In the genomic region with DNA sequence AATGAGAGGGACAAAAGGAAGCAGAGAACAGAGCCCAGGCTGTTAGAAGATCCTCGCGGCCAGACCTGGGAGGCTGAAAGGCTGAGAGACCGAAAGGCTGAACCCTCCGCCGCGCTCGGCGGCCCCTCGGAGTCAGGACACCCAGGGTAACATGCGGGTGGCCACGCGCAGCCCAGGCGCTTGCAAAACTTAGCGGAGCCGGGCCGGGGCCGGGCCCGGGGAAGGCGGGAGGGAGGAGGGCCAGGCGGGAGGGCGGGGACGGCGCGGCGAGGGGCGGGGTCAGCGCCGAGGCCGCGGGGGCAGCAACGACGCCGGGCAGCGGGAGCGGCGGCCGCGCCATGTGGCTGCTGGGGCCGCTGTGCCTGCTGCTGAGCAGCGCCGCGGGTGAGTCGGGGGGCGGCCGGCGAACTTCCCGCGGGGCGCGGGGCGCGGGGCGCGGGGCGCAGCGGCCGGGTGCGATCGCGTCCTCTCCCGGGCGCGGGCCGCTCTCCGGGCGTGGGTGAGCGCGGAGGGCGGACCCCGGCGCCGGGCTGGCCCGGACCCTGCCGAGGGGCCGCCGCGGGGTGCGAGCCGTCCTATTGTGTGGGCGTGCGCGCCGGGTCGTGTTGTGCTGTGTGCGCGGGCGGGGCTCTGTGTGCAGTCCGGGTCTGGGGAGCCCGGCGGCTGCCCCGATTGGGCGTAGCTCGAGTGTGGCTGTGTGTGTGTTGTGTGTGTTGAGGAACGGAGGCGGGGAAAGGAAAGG, we compare ENCODE assay signal across 1 cellular context.
TF ChIP-seq lines count a peak whose summit lies in the region.

A gene with protein sequence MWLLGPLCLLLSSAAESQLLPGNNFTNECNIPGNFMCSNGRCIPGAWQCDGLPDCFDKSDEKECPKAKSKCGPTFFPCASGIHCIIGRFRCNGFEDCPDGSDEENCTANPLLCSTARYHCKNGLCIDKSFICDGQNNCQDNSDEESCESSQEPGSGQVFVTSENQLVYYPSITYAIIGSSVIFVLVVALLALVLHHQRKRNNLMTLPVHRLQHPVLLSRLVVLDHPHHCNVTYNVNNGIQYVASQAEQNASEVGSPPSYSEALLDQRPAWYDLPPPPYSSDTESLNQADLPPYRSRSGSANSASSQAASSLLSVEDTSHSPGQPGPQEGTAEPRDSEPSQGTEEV (plus strand): TSS at position 302 of the 742 bp plus-strand sequence. CDS start 37 bp downstream, at position 339.

TF ChIP-seq in K562, 482 proteins besides CTCF, POLR2A, EP300 and RAD21 (continued from another document and continues in another):
- TF ChIP-seq TRIM25 (IDR thresholded peaks at IDR 0.05; ENCODE audit: borderline replicate concordance) (no peak), ZNF740 (CRISPR knock-in tag; IDR thresholded peaks at IDR 0.05) (no peak), ZNF740 (tag; IDR thresholded peaks at IDR 0.05) (no peak), SRSF3 (IDR thresholded peaks at IDR 0.05; ENCODE audit: insufficient read depth, low read length) (no peak), YY1 (IDR thresholded peaks at IDR 0.05; ENCODE audit: borderline replicate concordance in 1 of 3, control insufficient read depth in 1 of 3, extremely low read depth in 1 of 3, insufficient read depth in 3 of 3, insufficient read length in 1 of 3, insufficient replicate concordance in 2 of 3, low read depth in 1 of 3, low read length in 2 of 3) (peak in 1 of 3 experiments; percentile 38), ZC3H11A (IDR thresholded peaks at IDR 0.05; ENCODE audit: low read depth, low read length) (no peak), ESRRA (IDR thresholded peaks at IDR 0.05; ENCODE audit: borderline replicate concordance, low read depth) (no peak), ZNF699 (CRISPR knock-in tag; IDR thresholded peaks at IDR 0.05; ENCODE audit: insufficient replicate concordance) (no peak), SIN3A (IDR thresholded peaks at IDR 0.05; ENCODE audit: borderline replicate concordance in 2 of 2, control insufficient read depth in 1 of 2, low read depth in 2 of 2, low read length in 2 of 2) (no peak), HMG20A (CRISPR knock-in tag; conservative IDR thresholded peaks at IDR 0.05) (no peak), ELF4 (CRISPR knock-in tag; IDR thresholded peaks at IDR 0.05) (no peak), HDAC1 (IDR thresholded peaks at IDR 0.05) (0 out of 4 replicates have a peak, but pooled peaks of 1 of the 2 experiments have one; percentile 11), ZNF165 (CRISPR knock-in tag; IDR thresholded peaks at IDR 0.05; ENCODE audit: borderline replicate concordance) (no peak), CHD4 (IDR thresholded peaks at IDR 0.05; ENCODE audit: insufficient read depth, insufficient replicate concordance, low read depth, low read length, poor library complexity, severe bottlenecking) (no peak), RBFOX2 (IDR thresholded peaks at IDR 0.05; ENCODE audit: low read depth, low read length) (peak; percentile 55), ZNF77 (CRISPR knock-in tag; IDR thresholded peaks at IDR 0.05) (no peak), MXI1 (IDR thresholded peaks at IDR 0.05; ENCODE audit: low read depth, low read length) (no peak), ZNF133 (CRISPR knock-in tag; IDR thresholded peaks at IDR 0.05) (no peak), TOE1 (IDR thresholded peaks at IDR 0.05; ENCODE audit: borderline replicate concordance) (no peak), TOE1 (CRISPR knock-in tag; IDR thresholded peaks at IDR 0.05; ENCODE audit: borderline replicate concordance, low read depth) (no peak), DACH1 (IDR thresholded peaks at IDR 0.05; ENCODE audit: partially characterized antibody) (no peak), IRF9 (tag; IDR thresholded peaks at IDR 0.05) (no peak), L3MBTL2 (IDR thresholded peaks at IDR 0.05) (peak; percentile 69; the same call in 1 of the 2 replicates), KAT2B (IDR thresholded peaks at IDR 0.05; ENCODE audit: low read depth, low read length) (no peak), BRD9 (IDR thresholded peaks at IDR 0.05; ENCODE audit: low read depth, partially characterized antibody) (no peak), ZNF197 (CRISPR knock-in tag; IDR thresholded peaks at IDR 0.05; ENCODE audit: low read depth) (no peak), TEAD4 (IDR thresholded peaks at IDR 0.05; ENCODE audit: low read length) (no peak), TEAD4 (CRISPR knock-in tag; IDR thresholded peaks at IDR 0.05; ENCODE audit: borderline replicate concordance) (no peak), ZNF41 (CRISPR knock-in tag; conservative IDR thresholded peaks at IDR 0.05) (no peak), BMI1 (IDR thresholded peaks at IDR 0.05; ENCODE audit: low read length) (no peak), GABPB2 (CRISPR knock-in tag; conservative IDR thresholded peaks at IDR 0.05) (no peak), ZNF780A (CRISPR knock-in tag; IDR thresholded peaks at IDR 0.05) (no peak), HDAC3 (IDR thresholded peaks at IDR 0.05; ENCODE audit: borderline replicate concordance, partially characterized antibody) (no peak), PHF21A (IDR thresholded peaks at IDR 0.05; ENCODE audit: borderline replicate concordance, low read depth) (peak; percentile 62; the same call in 1 of the 2 replicates), PKNOX1 (IDR thresholded peaks at IDR 0.05) (no peak), E2F6 (IDR thresholded peaks at IDR 0.05; ENCODE audit: borderline replicate concordance in 1 of 2, extremely low read depth in 1 of 2, insufficient read depth in 1 of 2, insufficient read length in 1 of 2, low read depth in 1 of 2, low read length in 1 of 2, poor library complexity in 1 of 2, severe bottlenecking in 1 of 2) (peak in 1 of 2 experiments; percentile 95), ARID1B (IDR thresholded peaks at IDR 0.05) (no peak), ZNF384 (IDR thresholded peaks at IDR 0.05; ENCODE audit: low read depth, low read length) (no peak), CHD2 (IDR thresholded peaks at IDR 0.05; ENCODE audit: low read depth, low read length) (no peak), FOSL1 (tag; conservative IDR thresholded peaks at IDR 0.05) (no peak), TFAP4 (CRISPR knock-in tag; IDR thresholded peaks at IDR 0.05; ENCODE audit: borderline replicate concordance) (peak; percentile 41; the same call in 1 of the 2 replicates), U2AF2 (optimal IDR thresholded peaks at IDR 0.05; ENCODE audit: low read depth, low read length) (no peak), ZFP36 (IDR thresholded peaks at IDR 0.05; ENCODE audit: low read depth, low read length, partially characterized antibody) (no peak), ZNF584 (CRISPR knock-in tag; IDR thresholded peaks at IDR 0.05; ENCODE audit: low read depth) (no peak), FOXJ2 (tag; IDR thresholded peaks at IDR 0.05) (no peak), FOXJ3 (CRISPR knock-in tag; IDR thresholded peaks at IDR 0.05) (no peak), BRD4 (IDR thresholded peaks at IDR 0.05) (no peak), ATF6 (CRISPR knock-in tag; IDR thresholded peaks at IDR 0.05) (no peak), TBP (optimal IDR thresholded peaks at IDR 0.05; ENCODE audit: low read depth, low read length) (peak; percentile 30), ARHGAP35 (IDR thresholded peaks at IDR 0.05; ENCODE audit: partially characterized antibody) (no peak), KDM5B (IDR thresholded peaks at IDR 0.05; ENCODE audit: insufficient replicate concordance, low read depth, low read length) (no peak)
- TF ChIP-seq, protein P1, sequence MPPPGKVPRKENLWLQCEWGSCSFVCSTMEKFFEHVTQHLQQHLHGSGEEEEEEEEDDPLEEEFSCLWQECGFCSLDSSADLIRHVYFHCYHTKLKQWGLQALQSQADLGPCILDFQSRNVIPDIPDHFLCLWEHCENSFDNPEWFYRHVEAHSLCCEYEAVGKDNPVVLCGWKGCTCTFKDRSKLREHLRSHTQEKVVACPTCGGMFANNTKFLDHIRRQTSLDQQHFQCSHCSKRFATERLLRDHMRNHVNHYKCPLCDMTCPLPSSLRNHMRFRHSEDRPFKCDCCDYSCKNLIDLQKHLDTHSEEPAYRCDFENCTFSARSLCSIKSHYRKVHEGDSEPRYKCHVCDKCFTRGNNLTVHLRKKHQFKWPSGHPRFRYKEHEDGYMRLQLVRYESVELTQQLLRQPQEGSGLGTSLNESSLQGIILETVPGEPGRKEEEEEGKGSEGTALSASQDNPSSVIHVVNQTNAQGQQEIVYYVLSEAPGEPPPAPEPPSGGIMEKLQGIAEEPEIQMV (tag; conservative IDR thresholded peaks at IDR 0.05; ENCODE audit: low read depth), result no peak
- TF ChIP-seq, protein P2, sequence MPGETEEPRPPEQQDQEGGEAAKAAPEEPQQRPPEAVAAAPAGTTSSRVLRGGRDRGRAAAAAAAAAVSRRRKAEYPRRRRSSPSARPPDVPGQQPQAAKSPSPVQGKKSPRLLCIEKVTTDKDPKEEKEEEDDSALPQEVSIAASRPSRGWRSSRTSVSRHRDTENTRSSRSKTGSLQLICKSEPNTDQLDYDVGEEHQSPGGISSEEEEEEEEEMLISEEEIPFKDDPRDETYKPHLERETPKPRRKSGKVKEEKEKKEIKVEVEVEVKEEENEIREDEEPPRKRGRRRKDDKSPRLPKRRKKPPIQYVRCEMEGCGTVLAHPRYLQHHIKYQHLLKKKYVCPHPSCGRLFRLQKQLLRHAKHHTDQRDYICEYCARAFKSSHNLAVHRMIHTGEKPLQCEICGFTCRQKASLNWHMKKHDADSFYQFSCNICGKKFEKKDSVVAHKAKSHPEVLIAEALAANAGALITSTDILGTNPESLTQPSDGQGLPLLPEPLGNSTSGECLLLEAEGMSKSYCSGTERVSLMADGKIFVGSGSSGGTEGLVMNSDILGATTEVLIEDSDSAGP (CRISPR knock-in tag; IDR thresholded peaks at IDR 0.05), result no peak
